In genomic region chr22:32474635-32475427, GRCh38 we compare ENCODE assay signal across 8 cellular contexts. TPM values are rescaled to one million over a fixed set of nuclear protein-coding genes. Genes with fewer than 3 reads are reported as not detected.
DNase-seq lines count a peak whose midpoint lies in the region; ATAC-seq and TF ChIP-seq lines count a peak whose summit lies in the region.

Gene FBXO7, plus strand, starts transcription at chr22:32474811. Its CDS starts 192 bp downstream, at chr22:32475003.

- H3K27ac Mint-ChIP-seq in dendritic cell treated with granulocyte-macrophage colony-stimulating factor and Interleukin-4, amounts not matched to agents 40 ng/mL and 50 ng/mL, for 4 days = peak within 1 kb of the TSS; percentile 90

- H3K9me3 Mint-ChIP-seq in dendritic cell treated with granulocyte-macrophage colony-stimulating factor and Interleukin-4, amounts not matched to agents 40 ng/mL and 50 ng/mL, for 4 days = no peaks in the 10 kb centered on the region

- CTCF ChIA-PET in BJ (lab: Yijun Ruan, JAX) = interaction anchor here (1.3 to 2.4 kb wide), 3 partner anchors 63 to 526 kb away, joined by 3 to 16 read pairs (median 4); partner anchors contain the start of gene RTCB

- peaks cover 7% of the 10 kb centered on the region for H3K36me3 Mint-ChIP-seq in dendritic cell treated with granulocyte-macrophage colony-stimulating factor and Interleukin-4, amounts not matched to agents 40 ng/mL and 50 ng/mL, for 4 days (ENCODE audit: low read depth)

- DNase-seq in BJ (ENCODE audit: low read depth) = peak; percentile 26
- DNase-seq in GM19240 (ENCODE audit: insufficient read length, low spot score) = peak; percentile 60
- DNase-seq in NCI-H748 (lab: John Stamatoyannopoulos, UW; ENCODE audit: unreplicated experiment) = peak; percentile 89
- DNase-seq in activated CD4-positive, alpha-beta T cell treated with anti-CD3 and anti-CD28 coated beads, Interleukin-2, amount 50 U/mL, for 24 hours (ENCODE audit: low read depth in 1 of 2, low spot score in 1 of 2) = peak; percentile 66 to 80
- DNase-seq in left lung = peak; percentile 92 to 96
- peak; percentile 77 to 82 for DNase-seq in stimulated activated CD4-positive, alpha-beta T cell treated with anti-CD3 and anti-CD28 coated beads, Interleukin-2, amount 100 ng/mL, for 48 hours

- H3K27ac ChIP-seq in left lung = peak within 1 kb of the TSS; percentile 96 to 99

- peaks cover 41% of the 10 kb centered on the region for H3K4me1 Mint-ChIP-seq in dendritic cell treated with granulocyte-macrophage colony-stimulating factor and Interleukin-4, amounts not matched to agents 40 ng/mL and 50 ng/mL, for 4 days (ENCODE audit: low read depth)

- intact Hi-C loops in dendritic cell treated with granulocyte-macrophage colony-stimulating factor and Interleukin-4, amounts not matched to agents 40 ng/mL and 50 ng/mL, for 4 days (cut with micrococcal nuclease) = loop anchor here (5.0 to 10.0 kb wide), 3 partner anchors 68 to 500 kb away; no protein-coding TSS in a partner anchor
- intact Hi-C loops in left lung (cut with DNase I) = no loop called here

- POLR2A ChIA-PET in BJ (lab: Charles Lee) = interaction anchor here (0.6 to 0.8 kb wide), 3 partner anchors 82 to 517 kb away, joined by 3 to 4 read pairs (median 3); partner anchors contain the start of gene TIMP3

- ATAC-seq in HG03460 (IDR thresholded peaks at IDR 0.05; ENCODE audit: unreplicated experiment) (peak; percentile 72), left lung (peak; percentile 91)

- peak within 1 kb of the TSS; percentile 97 for H3K4me3 ChIP-seq in BJ (ENCODE audit: low read depth, low read length)
- H3K4me3 ChIP-seq in left lung = peak within 1 kb of the TSS; percentile 79 to 86

- H3K9me3 ChIP-seq in left lung = no peaks in the 10 kb centered on the region

- H3K36me3 ChIP-seq in BJ (ENCODE audit: control insufficient read depth, insufficient read depth, low read length) (no peaks in the 10 kb centered on the region), left lung (peaks cover 0 to 6% of the 10 kb centered on the region in 2 donors)

- no peaks in the 10 kb centered on the region for H3K27me3 Mint-ChIP-seq in dendritic cell treated with granulocyte-macrophage colony-stimulating factor and Interleukin-4, amounts not matched to agents 40 ng/mL and 50 ng/mL, for 4 days

- H3K4me3 Mint-ChIP-seq in dendritic cell treated with granulocyte-macrophage colony-stimulating factor and Interleukin-4, amounts not matched to agents 40 ng/mL and 50 ng/mL, for 4 days = peak within 1 kb of the TSS; percentile 87

- TF ChIP-seq CTCF in BJ (IDR thresholded peaks at IDR 0.05; ENCODE audit: insufficient read depth, low read depth, low read length) = peak; percentile 60
- TF ChIP-seq CTCF in left lung (IDR thresholded peaks at IDR 0.05) = no peak

- H3K27me3 ChIP-seq in BJ (ENCODE audit: control insufficient read depth, insufficient read depth, low read length) = no peaks in the 10 kb centered on the region
- H3K27me3 ChIP-seq in left lung = no peaks in the 10 kb centered on the region

- peaks cover 22 to 46% of the 10 kb centered on the region in 2 donors for H3K4me1 ChIP-seq in left lung

RNA-seq across cellular contexts. Expression of gene FBXO7, which starts in this region (rescaled TPM):
- 120 and 145 TPM in 2 replicates for polyA plus RNA-seq in BJ (2011; rRNA removed)
- 70.1 and 93.3 TPM in 2 replicates for polyA minus RNA-seq in BJ (2011; rRNA and poly(A)+ RNA removed)
- 10 to 100 TPM; 84.5 to 90.9 TPM for total RNA-seq in left lung

Comparison
In these comparisons a context has a peak if more than half of its experiments do, and no peak if none do; other contexts are left out.
1. Peak in every context shown above with its lines: DNase-seq, ATAC-seq, H3K4me3 ChIP-seq and H3K27ac ChIP-seq.
2. DNase-seq: peak in every context shown above with its lines; median percentile 94 in left lung; 89 in NCI-H748; 80 in stimulated activated CD4-positive, alpha-beta T cell treated with anti-CD3 and anti-CD28 coated beads, Interleukin-2, amount 100 ng/mL, for 48 hours; 73 in activated CD4-positive, alpha-beta T cell treated with anti-CD3 and anti-CD28 coated beads, Interleukin-2, amount 50 U/mL, for 24 hours; 60 in GM19240; 26 in BJ.